9 cellular contexts compared by ENCODE assay signal in genomic region chrX:24117288-24117687, GRCh38. TPM values are rescaled to one million over a fixed set of nuclear protein-coding genes. Genes with fewer than 3 reads are reported as not detected.
A peak's percentile ranks its signal among the peaks of the same experiment; 100 is the strongest.
DNase-seq lines count a peak whose midpoint lies in the region; ATAC-seq and TF ChIP-seq lines count a peak whose summit lies in the region.
"Had no signal": no experiment of that assay in that cellular context is flagged by ENCODE, and none has a peak within 500 bp of the region (broad histone marks: within the 10 kb centered on the region; RNA-seq: fewer than 3 reads in every experiment).

No MANE protein-coding gene starts in this region.

- H3K36me3 ChIP-seq in PC-9 (ENCODE audit: low read depth): no peaks in the 10 kb centered on the region
- H3K36me3 ChIP-seq in fibroblast of lung (ENCODE audit: control insufficient read depth, insufficient read depth, low read length): no peaks in the 10 kb centered on the region

- no peaks in the 10 kb centered on the region for H3K9me3 Mint-ChIP-seq in naive thymus-derived CD8-positive, alpha-beta T cell
- H3K9me3 Mint-ChIP-seq: activated CD8-positive, alpha-beta T cell treated with anti-CD3 and anti-CD28 coated beads for 36 hours had no signal

- no peak overlapping the region for H3K4me3 ChIP-seq in PC-9
- peak overlapping the region in 1 of 4 experiments; percentile 14 for H3K4me3 ChIP-seq in fibroblast of lung (replicated peaks in 1 of 4; ENCODE audit: control extremely low read depth in 1 of 4, insufficient read depth in 1 of 4, low read depth in 3 of 4, low read length in 4 of 4)

- no peak overlapping the region for H3K9ac ChIP-seq in fibroblast of lung (ENCODE audit: insufficient read depth, low read length)

- peak overlapping the region; percentile 59; the same call in 1 of the 2 replicates for H2AFZ ChIP-seq in PC-9
- peak overlapping the region; percentile 51 for H2AFZ ChIP-seq in fibroblast of lung (ENCODE audit: low read length)

- H3K79me2 ChIP-seq in PC-9 (ENCODE audit: low read depth): no peaks in the 10 kb centered on the region
- no peaks in the 10 kb centered on the region for H3K79me2 ChIP-seq in fibroblast of lung (ENCODE audit: control insufficient read depth, insufficient read depth, low read length)

- H3K4me1 ChIP-seq in PC-9 (replicated peaks; ENCODE audit: insufficient read depth): no peaks in the 10 kb centered on the region; the same call in 1 of the 2 replicates
- peaks cover 2% of the 10 kb centered on the region for H3K4me1 ChIP-seq in fibroblast of lung (ENCODE audit: control insufficient read depth, extremely low read depth, insufficient read depth, low read length)

- intact Hi-C loops in PC-9 (cut with micrococcal nuclease; ENCODE audit: unreplicated experiment): no loop called here

- no peaks in the 10 kb centered on the region for H3K9me3 ChIP-seq in PC-9 (ENCODE audit: insufficient read depth, low read depth)
- no peaks in the 10 kb centered on the region for H3K9me3 ChIP-seq in fibroblast of lung (ENCODE audit: control insufficient read depth, insufficient read depth, low read depth, low read length)

- no peaks in the 10 kb centered on the region for H3K9me2 ChIP-seq in PC-9 (ENCODE audit: insufficient read depth)

- no peak overlapping the region for H3K27ac ChIP-seq in PC-9
- H3K27ac ChIP-seq in fibroblast of lung (ENCODE audit: insufficient read depth, low read length): no peak overlapping the region

- CTCF ChIA-PET in PC-9 (lab: Charles Lee): no interaction called here

- H3K4me1 Mint-ChIP-seq in naive thymus-derived CD8-positive, alpha-beta T cell: no peaks in the 10 kb centered on the region

- H3K4me2 ChIP-seq in PC-9 (no peak overlapping the region), fibroblast of lung (ENCODE audit: extremely low read depth, insufficient read depth, low read length) (peak overlapping the region; percentile 32)

- DNase-seq in AG20443 (ENCODE audit: low spot score) (peak; percentile 70), PC-9 (no peak), fibroblast of lung (ENCODE audit: low read depth in 2 of 2) (peak; percentile 72 to 82), occipital lobe (lab: John Stamatoyannopoulos, UW) (peak; percentile 2), COR-L47 (lab: John Stamatoyannopoulos, UW) (no peak), HuH-7 (ENCODE audit: low spot score) (no peak)
- no peak for DNase-seq in naive thymus-derived CD8-positive, alpha-beta T cell
- DNase-seq: activated CD8-positive, alpha-beta T cell treated with anti-CD3 and anti-CD28 coated beads for 36 hours had no signal

- H3K36me3 Mint-ChIP-seq in naive thymus-derived CD8-positive, alpha-beta T cell: no peaks in the 10 kb centered on the region

- TF ChIP-seq CTCF in PC-9 (conservative IDR thresholded peaks at IDR 0.05) (no peak), fibroblast of lung (conservative IDR thresholded peaks at IDR 0.05 in 1 of 2, IDR thresholded peaks at IDR 0.05 in 1 of 2; ENCODE audit: low read depth in 1 of 2, low read length in 2 of 2) (no peak)

- H3F3A ChIP-seq in PC-9 (ENCODE audit: insufficient read depth, low read depth): no peaks in the 10 kb centered on the region

- no peaks in the 10 kb centered on the region for H3K27me3 ChIP-seq in PC-9 (ENCODE audit: insufficient read depth, low read depth)
- no peaks in the 10 kb centered on the region for H3K27me3 ChIP-seq in fibroblast of lung (ENCODE audit: control insufficient read depth, insufficient read depth, low read length)

- no TSS peak for BruUV-seq in PC-9 (replicated peaks; lab: Mats Ljungman, UMichigan)

- no peak overlapping the region for H3K27ac Mint-ChIP-seq in naive thymus-derived CD8-positive, alpha-beta T cell
- H3K27ac Mint-ChIP-seq: activated CD8-positive, alpha-beta T cell treated with anti-CD3 and anti-CD28 coated beads for 36 hours had no signal

- no peaks in the 10 kb centered on the region for H3K27me3 Mint-ChIP-seq in naive thymus-derived CD8-positive, alpha-beta T cell
- H3K27me3 Mint-ChIP-seq: activated CD8-positive, alpha-beta T cell treated with anti-CD3 and anti-CD28 coated beads for 36 hours had no signal

- POLR2A ChIA-PET in PC-9 (lab: Charles Lee; ENCODE audit: unreplicated experiment): no interaction called here
- POLR2A ChIA-PET in naive thymus-derived CD8-positive, alpha-beta T cell (lab: Charles Lee): no interaction called here

- no peak for ATAC-seq in GM18861 (IDR thresholded peaks at IDR 0.05; ENCODE audit: unreplicated experiment)
- ATAC-seq in naive thymus-derived CD8-positive, alpha-beta T cell: no peak
- ATAC-seq: activated CD8-positive, alpha-beta T cell treated with anti-CD3 and anti-CD28 coated beads for 36 hours had no signal

- H3K4me3 Mint-ChIP-seq in naive thymus-derived CD8-positive, alpha-beta T cell: no peak overlapping the region
- H3K4me3 Mint-ChIP-seq: activated CD8-positive, alpha-beta T cell treated with anti-CD3 and anti-CD28 coated beads for 36 hours had no signal

- no peaks in the 10 kb centered on the region for H4K20me1 ChIP-seq in PC-9 (ENCODE audit: insufficient read depth)
- no peaks in the 10 kb centered on the region for H4K20me1 ChIP-seq in fibroblast of lung (ENCODE audit: control insufficient read depth, extremely low read depth, insufficient read depth, low read length)

RNA-seq across cellular contexts. Expression of gene ZFX, which starts 32.2 kb away (rescaled TPM):
- total RNA-seq in PC-9 (2021) (39.1 and 39.6 TPM in 2 replicates), fibroblast of lung (41.1 and 61.9 TPM in 2 replicates), occipital lobe (72.2 TPM)
- 31.2 and 37.7 TPM in 2 replicates for polyA plus RNA-seq in fibroblast of lung
- polyA plus RNA-seq in fibroblast of lung (2012): 12.1 and 15.7 TPM in 2 replicates
- 24.7 and 28.5 TPM in 2 replicates for polyA minus RNA-seq in fibroblast of lung (ENCODE audit: low replicate concordance)
- total RNA-seq in naive thymus-derived CD8-positive, alpha-beta T cell: 10 to 100 TPM; 71.1 to 75.1 TPM
- polyA plus RNA-seq in naive thymus-derived CD8-positive, alpha-beta T cell: 10 to 100 TPM; 30.3 to 32.4 (median 30.4) TPM

Comparison
In these comparisons a context has a peak if more than half of its experiments do, and no peak if none do; other contexts are left out.
1. DNase-seq: peak in AG20443 (single experiment), fibroblast of lung (2 of 2) and occipital lobe (single experiment); none in PC-9 (0 of 2), COR-L47 (single experiment), naive thymus-derived CD8-positive, alpha-beta T cell (0 of 10) and HuH-7 (single experiment).